1 cellular context compared by ENCODE assay signal in the genomic region with DNA sequence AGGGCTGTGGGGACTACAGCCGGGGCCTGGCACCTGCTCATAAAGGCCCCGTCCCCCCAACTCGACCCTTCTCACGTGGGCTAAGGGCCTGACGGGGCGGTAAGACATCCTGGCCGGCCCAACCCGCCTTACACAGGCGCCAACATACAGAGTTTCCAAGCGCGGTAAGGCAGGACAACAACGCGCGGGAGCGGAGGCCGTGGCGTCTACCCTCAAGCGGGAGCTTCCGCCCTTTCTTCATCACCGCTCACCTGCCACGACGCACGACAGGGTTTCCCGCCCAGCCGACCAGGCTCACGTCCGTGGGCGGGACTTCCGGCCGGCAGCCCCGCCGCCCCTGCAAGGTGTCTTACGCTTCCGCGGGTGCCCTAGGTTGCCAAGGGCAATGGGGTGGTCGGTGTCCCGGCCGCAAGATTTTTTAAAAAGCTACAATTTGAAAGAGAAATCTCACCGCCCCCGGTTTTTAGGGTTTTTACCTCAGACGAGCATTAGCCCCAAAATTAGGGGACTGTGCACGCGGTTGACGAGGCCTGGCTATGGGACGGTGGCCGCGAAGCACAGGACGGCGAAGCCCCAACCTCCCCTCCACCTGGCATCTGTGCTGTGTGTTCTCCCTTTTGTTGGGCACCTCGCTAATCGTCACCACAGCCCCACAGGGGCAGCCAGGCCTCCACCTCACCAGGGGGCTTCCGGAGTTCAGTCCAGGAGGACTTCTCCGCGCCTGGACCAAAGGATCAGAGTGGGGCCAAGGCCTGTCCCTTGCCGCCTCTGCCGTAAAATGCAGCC.
A peak's percentile ranks its signal among the peaks of the same experiment; 100 is the strongest.
TF ChIP-seq lines count a peak whose summit lies in the region.

A gene with protein sequence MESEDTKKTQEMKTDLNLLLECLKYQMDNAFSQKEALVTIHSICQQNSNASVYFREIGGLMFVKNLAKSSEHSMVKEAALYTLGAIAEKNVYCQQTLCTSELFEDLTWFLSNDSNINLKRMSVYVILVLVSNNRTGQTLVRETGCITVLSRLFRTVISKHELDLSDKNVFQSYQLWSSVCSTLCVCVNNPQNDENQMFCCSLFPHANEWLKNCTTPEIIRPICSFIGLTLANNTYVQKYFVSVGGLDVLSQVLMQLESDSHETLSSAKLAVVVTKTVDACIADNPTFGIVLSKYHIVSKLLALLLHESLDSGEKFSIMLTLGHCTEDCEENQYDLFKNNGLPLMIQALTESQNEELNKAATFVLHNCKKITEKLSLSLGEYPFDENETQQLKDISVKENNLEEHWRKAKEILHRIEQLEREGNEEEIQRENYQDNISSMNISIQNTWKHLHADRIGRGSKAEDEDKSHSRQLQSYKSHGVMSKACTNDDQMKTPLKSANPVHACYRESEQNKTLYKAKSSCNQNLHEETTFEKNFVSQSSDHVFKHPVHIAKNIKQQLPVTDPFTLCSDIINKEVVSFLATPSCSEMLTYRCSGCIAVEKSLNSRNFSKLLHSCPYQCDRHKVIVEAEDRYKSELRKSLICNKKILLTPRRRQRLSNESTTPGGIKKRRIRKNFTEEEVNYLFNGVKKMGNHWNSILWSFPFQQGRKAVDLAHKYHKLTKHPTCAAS (minus strand): TSS at position 265 of the 786 bp plus-strand sequence. CDS start 4,786 bp downstream, outside the sequence.

TF ChIP-seq in WTC11, 78 proteins besides CTCF, POLR2A, EP300 and RAD21 (continued from another document):
- TF ChIP-seq, protein P1, sequence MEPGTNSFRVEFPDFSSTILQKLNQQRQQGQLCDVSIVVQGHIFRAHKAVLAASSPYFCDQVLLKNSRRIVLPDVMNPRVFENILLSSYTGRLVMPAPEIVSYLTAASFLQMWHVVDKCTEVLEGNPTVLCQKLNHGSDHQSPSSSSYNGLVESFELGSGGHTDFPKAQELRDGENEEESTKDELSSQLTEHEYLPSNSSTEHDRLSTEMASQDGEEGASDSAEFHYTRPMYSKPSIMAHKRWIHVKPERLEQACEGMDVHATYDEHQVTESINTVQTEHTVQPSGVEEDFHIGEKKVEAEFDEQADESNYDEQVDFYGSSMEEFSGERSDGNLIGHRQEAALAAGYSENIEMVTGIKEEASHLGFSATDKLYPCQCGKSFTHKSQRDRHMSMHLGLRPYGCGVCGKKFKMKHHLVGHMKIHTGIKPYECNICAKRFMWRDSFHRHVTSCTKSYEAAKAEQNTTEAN (CRISPR knock-in tag; IDR thresholded peaks at IDR 0.05) = no peak
- TF ChIP-seq MYBL2 (CRISPR knock-in tag; IDR thresholded peaks at IDR 0.05) (0 out of 2 replicates have a peak, but pooled peaks have one; percentile 43), ZNF423 (CRISPR knock-in tag; IDR thresholded peaks at IDR 0.05) (no peak), TCF7 (CRISPR knock-in tag; IDR thresholded peaks at IDR 0.05; ENCODE audit: low read depth) (no peak), OVOL2 (CRISPR knock-in tag; IDR thresholded peaks at IDR 0.05; ENCODE audit: borderline replicate concordance) (no peak), PRRX2 (CRISPR knock-in tag; IDR thresholded peaks at IDR 0.05) (no peak), ZNF317 (CRISPR knock-in tag; IDR thresholded peaks at IDR 0.05; ENCODE audit: borderline replicate concordance, low read depth) (no peak)
- TF ChIP-seq, protein P2, sequence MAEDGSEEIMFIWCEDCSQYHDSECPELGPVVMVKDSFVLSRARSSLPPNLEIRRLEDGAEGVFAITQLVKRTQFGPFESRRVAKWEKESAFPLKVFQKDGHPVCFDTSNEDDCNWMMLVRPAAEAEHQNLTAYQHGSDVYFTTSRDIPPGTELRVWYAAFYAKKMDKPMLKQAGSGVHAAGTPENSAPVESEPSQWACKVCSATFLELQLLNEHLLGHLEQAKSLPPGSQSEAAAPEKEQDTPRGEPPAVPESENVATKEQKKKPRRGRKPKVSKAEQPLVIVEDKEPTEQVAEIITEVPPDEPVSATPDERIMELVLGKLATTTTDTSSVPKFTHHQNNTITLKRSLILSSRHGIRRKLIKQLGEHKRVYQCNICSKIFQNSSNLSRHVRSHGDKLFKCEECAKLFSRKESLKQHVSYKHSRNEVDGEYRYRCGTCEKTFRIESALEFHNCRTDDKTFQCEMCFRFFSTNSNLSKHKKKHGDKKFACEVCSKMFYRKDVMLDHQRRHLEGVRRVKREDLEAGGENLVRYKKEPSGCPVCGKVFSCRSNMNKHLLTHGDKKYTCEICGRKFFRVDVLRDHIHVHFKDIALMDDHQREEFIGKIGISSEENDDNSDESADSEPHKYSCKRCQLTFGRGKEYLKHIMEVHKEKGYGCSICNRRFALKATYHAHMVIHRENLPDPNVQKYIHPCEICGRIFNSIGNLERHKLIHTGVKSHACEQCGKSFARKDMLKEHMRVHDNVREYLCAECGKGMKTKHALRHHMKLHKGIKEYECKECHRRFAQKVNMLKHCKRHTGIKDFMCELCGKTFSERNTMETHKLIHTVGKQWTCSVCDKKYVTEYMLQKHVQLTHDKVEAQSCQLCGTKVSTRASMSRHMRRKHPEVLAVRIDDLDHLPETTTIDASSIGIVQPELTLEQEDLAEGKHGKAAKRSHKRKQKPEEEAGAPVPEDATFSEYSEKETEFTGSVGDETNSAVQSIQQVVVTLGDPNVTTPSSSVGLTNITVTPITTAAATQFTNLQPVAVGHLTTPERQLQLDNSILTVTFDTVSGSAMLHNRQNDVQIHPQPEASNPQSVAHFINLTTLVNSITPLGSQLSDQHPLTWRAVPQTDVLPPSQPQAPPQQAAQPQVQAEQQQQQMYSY (CRISPR knock-in tag; IDR thresholded peaks at IDR 0.05) = no peak
- TF ChIP-seq, protein P3, sequence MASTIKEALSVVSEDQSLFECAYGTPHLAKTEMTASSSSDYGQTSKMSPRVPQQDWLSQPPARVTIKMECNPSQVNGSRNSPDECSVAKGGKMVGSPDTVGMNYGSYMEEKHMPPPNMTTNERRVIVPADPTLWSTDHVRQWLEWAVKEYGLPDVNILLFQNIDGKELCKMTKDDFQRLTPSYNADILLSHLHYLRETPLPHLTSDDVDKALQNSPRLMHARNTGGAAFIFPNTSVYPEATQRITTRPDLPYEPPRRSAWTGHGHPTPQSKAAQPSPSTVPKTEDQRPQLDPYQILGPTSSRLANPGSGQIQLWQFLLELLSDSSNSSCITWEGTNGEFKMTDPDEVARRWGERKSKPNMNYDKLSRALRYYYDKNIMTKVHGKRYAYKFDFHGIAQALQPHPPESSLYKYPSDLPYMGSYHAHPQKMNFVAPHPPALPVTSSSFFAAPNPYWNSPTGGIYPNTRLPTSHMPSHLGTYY (CRISPR knock-in tag; IDR thresholded peaks at IDR 0.05) = no peak
